Comparison of ENCODE assay signal across 7 cellular contexts in genomic region chr17:80299350-80300100, GRCh38. TPM values are rescaled to one million over a fixed set of nuclear protein-coding genes. Genes with fewer than 3 reads are reported as not detected.
DNase-seq lines count a peak whose midpoint lies in the region; ATAC-seq and TF ChIP-seq lines count a peak whose summit lies in the region.
"Not testable (repeated sequence)": the region's sequence is repeated elsewhere in the genome, so short reads cannot be mapped to it uniquely, and the experiment has no call there.

No MANE protein-coding gene starts in this region.

- not testable (repeated sequence) for H3K4me1 ChIP-seq in CD4-positive, alpha-beta memory T cell (ENCODE audit: insufficient read depth, low read length)

- intact Hi-C loops in CD4-positive, alpha-beta memory T cell (cut with micrococcal nuclease); activated T-helper 1 cell treated with anti-CD3 and anti-CD28 coated beads, Interleukin-12 subunit alpha, Interleukin-12 subunit beta, Interleukin-2, Interleukin-4 antibody, amounts not matched to agents 30 ng/mL and 10 ng/mL and 1 ng/mL, durations not matched to agents 14 hours and 24 hours and 36 hours (cut with micrococcal nuclease): not testable (repeated sequence)
- intact Hi-C loops in activated CD4-positive, alpha-beta memory T cell treated with anti-CD3 and anti-CD28 coated beads for 36 hours (cut with micrococcal nuclease) = loop anchor here (10.0 kb wide), 1 partner anchor 55 kb away; no protein-coding TSS in a partner anchor

- DNase-seq in CD4-positive, alpha-beta memory T cell; activated CD4-positive, alpha-beta memory T cell treated with anti-CD3 and anti-CD28 coated beads for 36 hours; activated T-helper 1 cell treated with anti-CD3 and anti-CD28 coated beads, Interleukin-12 subunit alpha, Interleukin-12 subunit beta, Interleukin-2, Interleukin-4 antibody, amounts not matched to agents 30 ng/mL and 10 ng/mL and 1 ng/mL, durations not matched to agents 14 hours and 24 hours and 36 hours (ENCODE audit: low spot score); endothelial cell (ENCODE audit: low spot score); natural killer cell treated with Interleukin-12 subunit alpha and Interleukin-12 subunit beta and Interleukin-15 and Interleukin-18, amount 100 ng/mL, for 72 hours (ENCODE audit: low spot score): not testable (repeated sequence)

- not testable (repeated sequence) for H3K27ac ChIP-seq in CD4-positive, alpha-beta memory T cell (ENCODE audit: low read depth, low read length)

- POLR2A ChIA-PET in CD4-positive, alpha-beta memory T cell (lab: Charles Lee; ENCODE audit: partially characterized antibody) = interaction anchor here (0.8 to 1.2 kb wide), 2 partner anchors 21 to 87 kb away, joined by 3 read pairs; no protein-coding TSS in a partner anchor
- POLR2A ChIA-PET in activated CD4-positive, alpha-beta memory T cell treated with anti-CD3 and anti-CD28 coated beads for 36 hours (lab: Charles Lee) = not testable (repeated sequence)

- not testable (repeated sequence) for ATAC-seq in SK-N-SH treated with all-trans-retinoic acid at 6 μM for 48 hours; natural killer cell treated with Interleukin-12 subunit alpha and Interleukin-12 subunit beta and Interleukin-15 and Interleukin-18, amount 100 ng/mL, for 72 hours

- H3K4me3 Mint-ChIP-seq in CD4-positive, alpha-beta memory T cell; activated CD4-positive, alpha-beta memory T cell treated with anti-CD3 and anti-CD28 coated beads for 36 hours; activated T-helper 1 cell treated with anti-CD3 and anti-CD28 coated beads, Interleukin-12 subunit alpha, Interleukin-12 subunit beta, Interleukin-2, Interleukin-4 antibody, amounts not matched to agents 30 ng/mL and 10 ng/mL and 1 ng/mL, durations not matched to agents 14 hours and 24 hours and 36 hours; activated naive CD8-positive, alpha-beta T cell; natural killer cell treated with Interleukin-12 subunit alpha and Interleukin-12 subunit beta and Interleukin-15 and Interleukin-18, amount 100 ng/mL, for 72 hours: not testable (repeated sequence)
- H3K4me3 Mint-ChIP-seq in endothelial cell (ENCODE audit: unreplicated experiment) = peak overlapping the region; percentile 78

- peak overlapping the region in 4 of 7 donors; percentile 42 to 81 (median 71) for H3K27ac Mint-ChIP-seq in CD4-positive, alpha-beta memory T cell
- peak overlapping the region; percentile 8 for H3K27ac Mint-ChIP-seq in activated CD4-positive, alpha-beta memory T cell treated with anti-CD3 and anti-CD28 coated beads for 36 hours
- peak overlapping the region; percentile 37 for H3K27ac Mint-ChIP-seq in activated T-helper 1 cell treated with anti-CD3 and anti-CD28 coated beads, Interleukin-12 subunit alpha, Interleukin-12 subunit beta, Interleukin-2, Interleukin-4 antibody, amounts not matched to agents 30 ng/mL and 10 ng/mL and 1 ng/mL, durations not matched to agents 14 hours and 24 hours and 36 hours
- H3K27ac Mint-ChIP-seq in activated naive CD8-positive, alpha-beta T cell = peak overlapping the region; percentile 50
- not testable (repeated sequence) for H3K27ac Mint-ChIP-seq in endothelial cell (ENCODE audit: unreplicated experiment)
- peak overlapping the region; percentile 20 to 33 for H3K27ac Mint-ChIP-seq in natural killer cell treated with Interleukin-12 subunit alpha and Interleukin-12 subunit beta and Interleukin-15 and Interleukin-18, amount 100 ng/mL, for 72 hours

- H3K36me3 ChIP-seq in CD4-positive, alpha-beta memory T cell (ENCODE audit: insufficient read depth, low read length) = peaks cover 90% of the 10 kb centered on the region

- not testable (repeated sequence) for H3K27me3 Mint-ChIP-seq in CD4-positive, alpha-beta memory T cell; activated CD4-positive, alpha-beta memory T cell treated with anti-CD3 and anti-CD28 coated beads for 36 hours; activated T-helper 1 cell treated with anti-CD3 and anti-CD28 coated beads, Interleukin-12 subunit alpha, Interleukin-12 subunit beta, Interleukin-2, Interleukin-4 antibody, amounts not matched to agents 30 ng/mL and 10 ng/mL and 1 ng/mL, durations not matched to agents 14 hours and 24 hours and 36 hours (ENCODE audit: insufficient read depth); activated naive CD8-positive, alpha-beta T cell; endothelial cell (ENCODE audit: unreplicated experiment); natural killer cell treated with Interleukin-12 subunit alpha and Interleukin-12 subunit beta and Interleukin-15 and Interleukin-18, amount 100 ng/mL, for 72 hours

- CTCF ChIA-PET in CD4-positive, alpha-beta memory T cell (lab: Charles Lee; ENCODE audit: partially characterized antibody); activated CD4-positive, alpha-beta memory T cell treated with anti-CD3 and anti-CD28 coated beads for 36 hours (lab: Charles Lee): not testable (repeated sequence)

- not testable (repeated sequence) for H3K9me3 Mint-ChIP-seq in CD4-positive, alpha-beta memory T cell; activated CD4-positive, alpha-beta memory T cell treated with anti-CD3 and anti-CD28 coated beads for 36 hours; activated T-helper 1 cell treated with anti-CD3 and anti-CD28 coated beads, Interleukin-12 subunit alpha, Interleukin-12 subunit beta, Interleukin-2, Interleukin-4 antibody, amounts not matched to agents 30 ng/mL and 10 ng/mL and 1 ng/mL, durations not matched to agents 14 hours and 24 hours and 36 hours; activated naive CD8-positive, alpha-beta T cell (ENCODE audit: low read depth); endothelial cell (ENCODE audit: unreplicated experiment); natural killer cell treated with Interleukin-12 subunit alpha and Interleukin-12 subunit beta and Interleukin-15 and Interleukin-18, amount 100 ng/mL, for 72 hours

- not testable (repeated sequence) for H3K9me3 ChIP-seq in CD4-positive, alpha-beta memory T cell (ENCODE audit: control insufficient read depth in 1 of 2, low read length in 2 of 2)

- H3K4me1 Mint-ChIP-seq in CD4-positive, alpha-beta memory T cell; activated naive CD8-positive, alpha-beta T cell (ENCODE audit: low read depth); endothelial cell (ENCODE audit: unreplicated experiment): not testable (repeated sequence)
- H3K4me1 Mint-ChIP-seq in activated CD4-positive, alpha-beta memory T cell treated with anti-CD3 and anti-CD28 coated beads for 36 hours (ENCODE audit: low read depth) = peaks cover 11% of the 10 kb centered on the region
- H3K4me1 Mint-ChIP-seq in activated T-helper 1 cell treated with anti-CD3 and anti-CD28 coated beads, Interleukin-12 subunit alpha, Interleukin-12 subunit beta, Interleukin-2, Interleukin-4 antibody, amounts not matched to agents 30 ng/mL and 10 ng/mL and 1 ng/mL, durations not matched to agents 14 hours and 24 hours and 36 hours (ENCODE audit: low read depth) = peaks cover 43% of the 10 kb centered on the region
- peaks cover 26 to 41% of the 10 kb centered on the region in 2 donors for H3K4me1 Mint-ChIP-seq in natural killer cell treated with Interleukin-12 subunit alpha and Interleukin-12 subunit beta and Interleukin-15 and Interleukin-18, amount 100 ng/mL, for 72 hours (ENCODE audit: low read depth in 2 of 2)

- H3K36me3 Mint-ChIP-seq in CD4-positive, alpha-beta memory T cell = peaks cover 80 to 82% of the 10 kb centered on the region in 2 donors
- peaks cover 84% of the 10 kb centered on the region for H3K36me3 Mint-ChIP-seq in activated CD4-positive, alpha-beta memory T cell treated with anti-CD3 and anti-CD28 coated beads for 36 hours
- peaks cover 59% of the 10 kb centered on the region for H3K36me3 Mint-ChIP-seq in activated T-helper 1 cell treated with anti-CD3 and anti-CD28 coated beads, Interleukin-12 subunit alpha, Interleukin-12 subunit beta, Interleukin-2, Interleukin-4 antibody, amounts not matched to agents 30 ng/mL and 10 ng/mL and 1 ng/mL, durations not matched to agents 14 hours and 24 hours and 36 hours (ENCODE audit: low read depth)
- peaks cover 34% of the 10 kb centered on the region for H3K36me3 Mint-ChIP-seq in activated naive CD8-positive, alpha-beta T cell
- H3K36me3 Mint-ChIP-seq in endothelial cell (ENCODE audit: low read depth, unreplicated experiment) = peaks cover 71% of the 10 kb centered on the region
- H3K36me3 Mint-ChIP-seq in natural killer cell treated with Interleukin-12 subunit alpha and Interleukin-12 subunit beta and Interleukin-15 and Interleukin-18, amount 100 ng/mL, for 72 hours = peaks cover 43% of the 10 kb centered on the region

- H3K4me3 ChIP-seq in CD4-positive, alpha-beta memory T cell (ENCODE audit: low read length in 2 of 2) = not testable (repeated sequence)

- TF ChIP-seq CTCF in endothelial cell (IDR thresholded peaks at IDR 0.05; ENCODE audit: unreplicated experiment) = not testable (repeated sequence)

- H3K27me3 ChIP-seq in CD4-positive, alpha-beta memory T cell (ENCODE audit: insufficient read depth, low read length) = not testable (repeated sequence)

TF ChIP-seq in SK-N-SH treated with all-trans-retinoic acid at 6 μM for 48 hours, 23 proteins besides CTCF, POLR2A, EP300 and RAD21:
- peak; percentile 62 for TF ChIP-seq ZNF8 (CRISPR knock-in tag; IDR thresholded peaks at IDR 0.05)
TF ChIP-seq in SK-N-SH treated with all-trans-retinoic acid at 6 μM for 48 hours: peak in this region for 1; not testable (repeated sequence) for 22.

RNA-seq across cellular contexts. Expression of gene RNF213, which starts 38.9 kb away (rescaled TPM):
- 100 to 1,000 TPM; 367 to 399 TPM for total RNA-seq in CD4-positive, alpha-beta memory T cell
- 10 to 100 TPM; 11.2 to 67.9 TPM for polyA plus RNA-seq in CD4-positive, alpha-beta memory T cell
- 100 to 1,000 TPM; 421 to 440 TPM for total RNA-seq in activated CD4-positive, alpha-beta memory T cell treated with anti-CD3 and anti-CD28 coated beads for 36 hours
- 282 and 290 TPM in 2 replicates for total RNA-seq in activated T-helper 1 cell treated with anti-CD3 and anti-CD28 coated beads, Interleukin-12 subunit alpha, Interleukin-12 subunit beta, Interleukin-2, Interleukin-4 antibody, amounts not matched to agents 30 ng/mL and 10 ng/mL and 1 ng/mL, durations not matched to agents 14 hours and 24 hours and 36 hours
- 110 TPM for total RNA-seq in endothelial cell (ENCODE audit: unreplicated experiment)
- 1,000 to 10,000 TPM; 1,259 to 2,425 TPM for total RNA-seq in natural killer cell treated with Interleukin-12 subunit alpha and Interleukin-12 subunit beta and Interleukin-15 and Interleukin-18, amount 100 ng/mL, for 72 hours
